Comparison of ENCODE assay signal across 19 cellular contexts in the genomic region with DNA sequence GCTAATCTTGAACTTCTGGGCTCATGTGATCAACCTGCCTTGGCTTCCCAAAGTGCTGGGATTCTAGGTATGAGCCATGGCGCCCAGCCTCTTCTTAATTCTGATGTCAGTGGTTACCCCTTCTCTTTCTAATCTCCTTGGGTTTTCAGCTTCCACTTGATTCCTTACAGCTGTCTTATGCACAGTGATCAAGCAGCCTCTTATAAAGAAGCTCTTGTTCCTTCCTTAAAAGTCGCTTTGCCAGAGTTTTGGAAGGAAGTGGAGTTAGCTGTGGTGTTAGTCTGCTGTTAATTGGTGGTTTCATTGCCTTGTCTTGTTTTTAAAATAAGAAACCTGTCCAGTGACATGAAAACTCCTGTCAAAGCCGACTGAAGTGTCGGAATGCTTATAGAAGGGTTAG.
DNase-seq lines count a peak whose midpoint lies in the region; ATAC-seq and TF ChIP-seq lines count a peak whose summit lies in the region.
"Had no signal": no experiment of that assay in that cellular context is flagged by ENCODE, and none has a peak within 500 bp of the region (broad histone marks: within the 10 kb centered on the region; RNA-seq: fewer than 3 reads in every experiment).

No MANE protein-coding gene starts in this region.

- H2BK12ac ChIP-seq in H9 (ENCODE audit: insufficient read length, low read depth, low read length) = no peak overlapping the region

- peaks cover 0 to 100% (median 41%) of the 10 kb centered on the region in 6 donors for H3K36me3 ChIP-seq in spleen

- H2BK15ac ChIP-seq in H9 (ENCODE audit: low read depth, low read length) = no peak overlapping the region

- peaks cover 51% of the 10 kb centered on the region for H3K36me3 Mint-ChIP-seq in activated CD4-positive, alpha-beta T cell treated with anti-CD3 and anti-CD28 coated beads, Interleukin-2, amount 10 ng/mL, durations not matched to agents 7 days and 5 days (ENCODE audit: low read depth)
- H3K36me3 Mint-ChIP-seq in H9 (ENCODE audit: insufficient read depth in 1 of 3, low read depth in 3 of 3) = peaks cover 40 to 65% (median 63%) of the 10 kb centered on the region in 3 experiments

- peaks cover 16 to 59% (median 30%) of the 10 kb centered on the region in 6 donors for H3K4me1 ChIP-seq in spleen
- H3K4me1 ChIP-seq in H9 (ENCODE audit: insufficient read depth, low read length) = no peaks in the 10 kb centered on the region

- H3K9me3 Mint-ChIP-seq in activated CD4-positive, alpha-beta T cell treated with anti-CD3 and anti-CD28 coated beads, Interleukin-2, amount 10 ng/mL, durations not matched to agents 7 days and 5 days = peaks cover 6% of the 10 kb centered on the region
- H3K9me3 Mint-ChIP-seq in H9 = no peaks in the 10 kb centered on the region
- H3K9me3 Mint-ChIP-seq: CD8-positive, alpha-beta memory T cell had no signal

- TF ChIP-seq CTCF in spleen (IDR thresholded peaks at IDR 0.05 in 8 of 11, conservative IDR thresholded peaks at IDR 0.05 in 3 of 11) = no peak
- no peak for TF ChIP-seq CTCF in H9 (conservative IDR thresholded peaks at IDR 0.05)

- H3K27me3 ChIP-seq in spleen (replicated peaks in 1 of 7) = no peaks in the 10 kb centered on the region
- no peaks in the 10 kb centered on the region for H3K27me3 ChIP-seq in H9 (ENCODE audit: insufficient read depth, low read length)

- no peak for TF ChIP-seq POLR2A in spleen (IDR thresholded peaks at IDR 0.05)

- H4K5ac ChIP-seq in H9 (ENCODE audit: insufficient read length, low read depth, low read length) = no peak overlapping the region

- H3K4me3 Mint-ChIP-seq in activated CD4-positive, alpha-beta T cell treated with anti-CD3 and anti-CD28 coated beads, Interleukin-2, amount 10 ng/mL, durations not matched to agents 7 days and 5 days = no peak overlapping the region
- H3K4me3 Mint-ChIP-seq in H9 = no peak overlapping the region
- H3K4me3 Mint-ChIP-seq: CD8-positive, alpha-beta memory T cell had no signal

- no peak overlapping the region for H3K18ac ChIP-seq in H9 (ENCODE audit: insufficient read length, low read depth, low read length)

- peaks cover 14% of the 10 kb centered on the region for H3K4me1 Mint-ChIP-seq in activated CD4-positive, alpha-beta T cell treated with anti-CD3 and anti-CD28 coated beads, Interleukin-2, amount 10 ng/mL, durations not matched to agents 7 days and 5 days
- peaks cover 13 to 15% of the 10 kb centered on the region in 2 experiments for H3K4me1 Mint-ChIP-seq in H9

- H3K79me2 ChIP-seq in H9 (ENCODE audit: insufficient read depth, low read length) = no peaks in the 10 kb centered on the region

- no peak for DNase-seq in activated CD4-positive, alpha-beta T cell treated with anti-CD3 and anti-CD28 coated beads, Interleukin-2, amount 10 ng/mL, durations not matched to agents 7 days and 5 days
- no peak for DNase-seq in activated CD4-positive, alpha-beta T cell treated with anti-CD3 and anti-CD28 coated beads, Interleukin-2, amount 50 U/mL, for 4 hours
- peak; percentile 20 for DNase-seq in MV-4-11 (lab: John Stamatoyannopoulos, UW)
- peak; percentile 61 for DNase-seq in foreskin melanocyte
- DNase-seq in spleen = no peak
- DNase-seq in NCI-H2029 treated with DMSO at 0.1 percent for 48 hours (lab: John Stamatoyannopoulos, UW) = no peak
- DNase-seq in H9 = no peak
- DNase-seq: 8988T; CD8-positive, alpha-beta memory T cell; DMS 273 treated with DMSO at 0.1 percent for 48 hours; GDM1; NCI-H1092 treated with DMSO at 0.1 percent for 48 hours; NCI-H187; NCI-H446; NK-92 treated with Interleukin-12 subunit alpha and Interleukin-12 subunit beta, amount 100 ng/mL, for 24 hours; OCI-M1 had no signal

- no peak overlapping the region for H2BK120ac ChIP-seq in H9 (ENCODE audit: low read depth, low read length, poor library complexity, severe bottlenecking)

- no peak overlapping the region for H3K14ac ChIP-seq in H9 (ENCODE audit: insufficient read depth, low read length)

- peaks cover 2% of the 10 kb centered on the region for H3K79me1 ChIP-seq in H9 (ENCODE audit: insufficient read depth, low read depth, low read length, poor library complexity, severe bottlenecking)

- H4K91ac ChIP-seq in H9 (ENCODE audit: insufficient read length, low read depth, low read length) = no peak overlapping the region

- H3K27ac Mint-ChIP-seq in activated CD4-positive, alpha-beta T cell treated with anti-CD3 and anti-CD28 coated beads, Interleukin-2, amount 10 ng/mL, durations not matched to agents 7 days and 5 days = peak overlapping the region; percentile 34
- H3K27ac Mint-ChIP-seq in H9 = peak overlapping the region in 1 of 3 experiments; percentile 24; a peak in 1 of 7 replicates

- H3K9me3 ChIP-seq in spleen (no peaks in the 10 kb centered on the region), H9 (ENCODE audit: control insufficient read depth, low read depth, low read length) (no peaks in the 10 kb centered on the region)

- intact Hi-C loops in spleen (cut with DNase I; ENCODE audit: low total_unique reads) = no loop called here

- no peak overlapping the region for H2AFZ ChIP-seq in H9 (ENCODE audit: low read length)

- no peak overlapping the region for H3K56ac ChIP-seq in H9 (ENCODE audit: insufficient read length, low read depth, low read length)

- no peak overlapping the region for H2BK20ac ChIP-seq in H9 (ENCODE audit: low read depth, low read length, poor library complexity, severe bottlenecking)

- WGBS in spleen, 5 donors = 64 to 76% (median 72%) methylated on average over 4 of the region's 4 CpGs
- no CpG with 5 or more reads among the region's 4 CpGs for WGBS in H9 (ENCODE audit: extremely low coverage, insufficient read length, low lambda C conversion rate)

- H3T11ph ChIP-seq in H9 (ENCODE audit: low read length) = no peak overlapping the region

- no peak overlapping the region for H3K9ac ChIP-seq in H9 (ENCODE audit: extremely low read depth, insufficient read length, low read length)
- H3K9ac ChIP-seq: KMS-11 had no signal

- H3K27ac ChIP-seq in spleen = peak overlapping the region; percentile 11 to 67 (median 50)
- no peak overlapping the region for H3K27ac ChIP-seq in H9 (ENCODE audit: insufficient read length, low read depth, low read length)
- H3K27ac ChIP-seq: KMS-11 had no signal

- no peaks in the 10 kb centered on the region for H3K27me3 Mint-ChIP-seq in activated CD4-positive, alpha-beta T cell treated with anti-CD3 and anti-CD28 coated beads, Interleukin-2, amount 10 ng/mL, durations not matched to agents 7 days and 5 days
- no peaks in the 10 kb centered on the region; the same call in 1 of the 2 replicates for H3K27me3 Mint-ChIP-seq in H9 (ENCODE audit: low read depth)

- POLR2A ChIA-PET in activated CD4-positive, alpha-beta T cell treated with anti-CD3 and anti-CD28 coated beads, Interleukin-2, amount 10 ng/mL, durations not matched to agents 7 days and 5 days (lab: Charles Lee) = no interaction called here

- H2AK5ac ChIP-seq in H9 (ENCODE audit: insufficient read length, low read length) = no peak overlapping the region

- no peak overlapping the region for H3K4me3 ChIP-seq in spleen
- H3K4me3 ChIP-seq: GM12878 had no signal

- no peak for ATAC-seq in HG02642 (IDR thresholded peaks at IDR 0.05; ENCODE audit: poor library complexity, unreplicated experiment)
- ATAC-seq: GM12878 had no signal

- no peak overlapping the region for H3K4ac ChIP-seq in H9 (ENCODE audit: low read depth, low read length)

- no peak overlapping the region for H2BK5ac ChIP-seq in H9 (ENCODE audit: insufficient read length, low read length)

- H4K20me1 ChIP-seq in H9 (ENCODE audit: control insufficient read depth, insufficient read depth, insufficient read length) = no peaks in the 10 kb centered on the region

- H3K4me2 ChIP-seq in H9 (ENCODE audit: insufficient read depth, insufficient read length, low read length) = no peak overlapping the region
- H3K4me2 ChIP-seq: KMS-11 had no signal

- no peak overlapping the region for H3K23ac ChIP-seq in H9 (ENCODE audit: insufficient read length, low read depth, low read length)

- CTCF ChIA-PET in activated CD4-positive, alpha-beta T cell treated with anti-CD3 and anti-CD28 coated beads, Interleukin-2, amount 10 ng/mL, durations not matched to agents 7 days and 5 days (lab: Charles Lee) = interaction anchor here (1.2 kb wide), 1 partner anchor 18 kb away, joined by 3 read pairs; no protein-coding TSS in a partner anchor

- H3K23me2 ChIP-seq in H9 (ENCODE audit: insufficient read length, low read depth, low read length, poor library complexity, severe bottlenecking) = no peaks in the 10 kb centered on the region

- no peak overlapping the region for H4K8ac ChIP-seq in H9 (replicated peaks; ENCODE audit: insufficient read length, low read depth, low read length)

Comparison
In these comparisons a context has a peak if more than half of its experiments do, and no peak if none do; other contexts are left out.
1. DNase-seq: peak in MV-4-11 (single experiment) and foreskin melanocyte (single experiment); none in activated CD4-positive, alpha-beta T cell treated with anti-CD3 and anti-CD28 coated beads, Interleukin-2, amount 10 ng/mL, durations not matched to agents 7 days and 5 days (single experiment), activated CD4-positive, alpha-beta T cell treated with anti-CD3 and anti-CD28 coated beads, Interleukin-2, amount 50 U/mL, for 4 hours (0 of 2), spleen (single experiment), NCI-H2029 treated with DMSO at 0.1 percent for 48 hours (single experiment) and H9 (single experiment).